Comparison of ENCODE assay signal across 19 cellular contexts in the genomic region with DNA sequence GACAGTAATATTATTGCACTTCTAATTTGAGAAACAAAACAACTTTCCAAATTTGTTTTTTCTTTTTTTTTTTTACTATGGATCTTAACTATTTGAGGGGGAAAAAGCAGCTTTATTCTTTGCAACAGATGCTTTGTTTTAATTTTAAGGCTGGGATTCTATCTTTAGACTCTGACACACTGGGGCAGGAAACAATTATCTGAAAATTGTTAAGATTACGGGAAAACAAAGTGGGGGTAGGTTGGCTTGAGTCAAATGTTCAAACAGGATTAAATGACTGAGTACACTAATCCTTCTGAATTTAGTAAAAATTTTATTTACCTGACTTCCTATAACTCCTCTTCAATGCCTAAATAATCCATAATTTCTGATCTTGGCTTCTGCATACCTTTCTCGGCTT.
"Had no signal": no experiment of that assay in that cellular context is flagged by ENCODE, and none has a peak within 500 bp of the region (broad histone marks: within the 10 kb centered on the region; RNA-seq: fewer than 3 reads in every experiment).

No MANE protein-coding gene starts in this region.

- H3K9ac ChIP-seq: parathyroid adenoma had no signal

- DNase-seq: cortex of kidney; dorsolateral prefrontal cortex; effector CD8-positive, alpha-beta T cell; heart left ventricle; hippocampal formation; left colon; left ventricle myocardium superior; mesenchymal stem cell; naive thymus-derived CD4-positive, alpha-beta T cell; nephron progenitor cell; sigmoid colon; stimulated activated CD4-positive, alpha-beta T cell treated with anti-CD3 and anti-CD28 coated beads, Interleukin-12 subunit alpha, Interleukin-12 subunit beta, amount 100 ng/mL, for 4 hours; stimulated activated naive CD4-positive, alpha-beta T cell treated with Interleukin-2 at 50 U/mL for 16 hours had no signal

- H3K36me3 ChIP-seq: heart left ventricle, prostate gland, right atrium auricular region, sigmoid colon had no signal

- ATAC-seq: esophagus mucosa; heart left ventricle; left colon; left ventricle myocardium superior; naive thymus-derived CD4-positive, alpha-beta T cell had no signal

- H3K9me3 ChIP-seq: prostate gland, right atrium auricular region, sigmoid colon had no signal

- H2AFZ ChIP-seq: parathyroid adenoma had no signal

- H3K4me1 ChIP-seq: heart left ventricle, parathyroid adenoma, prostate gland, right atrium auricular region, sigmoid colon had no signal

- H3K27ac ChIP-seq: dorsolateral prefrontal cortex, heart left ventricle, parathyroid adenoma, prostate gland, right atrium auricular region, sigmoid colon, skin epidermis had no signal

- H3K27me3 ChIP-seq: heart left ventricle, right atrium auricular region, sigmoid colon had no signal

- H3K79me2 ChIP-seq: parathyroid adenoma had no signal

- H3K4me3 ChIP-seq: dorsolateral prefrontal cortex, heart left ventricle, lung, prostate gland, right atrium auricular region, sigmoid colon, skin epidermis had no signal
